In the genomic region with DNA sequence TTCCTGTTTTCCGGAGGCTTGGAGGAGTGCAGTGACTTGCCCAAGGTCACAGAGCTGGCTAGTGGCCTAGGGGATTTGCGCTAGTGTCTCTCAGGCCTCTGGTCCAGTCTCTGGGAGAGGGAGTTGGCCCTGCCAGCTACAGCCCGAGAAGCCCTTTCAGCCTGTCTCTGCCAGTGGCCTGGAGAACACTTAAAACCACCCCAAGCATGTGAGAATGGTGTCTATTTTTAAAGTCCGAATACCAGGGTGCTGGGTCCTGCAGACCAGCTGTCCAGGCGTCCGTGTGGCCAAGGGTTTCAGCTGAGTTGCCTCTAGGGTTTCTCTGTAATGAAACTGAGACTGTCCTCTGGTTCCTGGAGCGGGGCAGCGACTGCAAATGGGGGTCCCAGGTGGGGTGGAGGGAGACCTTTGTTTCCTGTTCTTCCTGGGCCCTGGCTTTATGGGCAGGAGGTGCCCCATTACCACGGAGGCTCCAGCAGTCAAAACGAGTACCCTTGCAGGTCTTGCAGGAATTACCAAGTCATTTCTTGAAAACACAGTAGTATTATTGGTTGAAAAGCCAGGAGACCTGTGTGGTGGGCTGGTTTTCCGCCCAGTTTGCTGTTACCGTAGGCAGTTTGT, we compare ENCODE assay signal across 1 cellular context.
TF ChIP-seq lines count a peak whose summit lies in the region.

No MANE protein-coding gene starts in this region.

TF ChIP-seq in GM23338, 12 proteins besides CTCF, POLR2A, EP300 and RAD21:
- no peak for TF ChIP-seq EZH2 (IDR thresholded peaks at IDR 0.05; ENCODE audit: low read depth, unreplicated experiment)
- no peak for TF ChIP-seq POLR2AphosphoS5 (IDR thresholded peaks at IDR 0.05; ENCODE audit: low read depth)
- TF ChIP-seq ZNF331 (CRISPR knock-in tag; IDR thresholded peaks at IDR 0.05; ENCODE audit: low read depth), result no peak
- no peak for TF ChIP-seq REST (IDR thresholded peaks at IDR 0.05; ENCODE audit: unreplicated experiment)
- TF ChIP-seq CREB1 (CRISPR knock-in tag; IDR thresholded peaks at IDR 0.05; ENCODE audit: low read depth), result no peak
- no peak for TF ChIP-seq ZNF462 (CRISPR knock-in tag; IDR thresholded peaks at IDR 0.05)
- TF ChIP-seq STAT1 (IDR thresholded peaks at IDR 0.05; ENCODE audit: unreplicated experiment), result no peak
